ENCODE assay signal across 8 cellular contexts in the genomic region with DNA sequence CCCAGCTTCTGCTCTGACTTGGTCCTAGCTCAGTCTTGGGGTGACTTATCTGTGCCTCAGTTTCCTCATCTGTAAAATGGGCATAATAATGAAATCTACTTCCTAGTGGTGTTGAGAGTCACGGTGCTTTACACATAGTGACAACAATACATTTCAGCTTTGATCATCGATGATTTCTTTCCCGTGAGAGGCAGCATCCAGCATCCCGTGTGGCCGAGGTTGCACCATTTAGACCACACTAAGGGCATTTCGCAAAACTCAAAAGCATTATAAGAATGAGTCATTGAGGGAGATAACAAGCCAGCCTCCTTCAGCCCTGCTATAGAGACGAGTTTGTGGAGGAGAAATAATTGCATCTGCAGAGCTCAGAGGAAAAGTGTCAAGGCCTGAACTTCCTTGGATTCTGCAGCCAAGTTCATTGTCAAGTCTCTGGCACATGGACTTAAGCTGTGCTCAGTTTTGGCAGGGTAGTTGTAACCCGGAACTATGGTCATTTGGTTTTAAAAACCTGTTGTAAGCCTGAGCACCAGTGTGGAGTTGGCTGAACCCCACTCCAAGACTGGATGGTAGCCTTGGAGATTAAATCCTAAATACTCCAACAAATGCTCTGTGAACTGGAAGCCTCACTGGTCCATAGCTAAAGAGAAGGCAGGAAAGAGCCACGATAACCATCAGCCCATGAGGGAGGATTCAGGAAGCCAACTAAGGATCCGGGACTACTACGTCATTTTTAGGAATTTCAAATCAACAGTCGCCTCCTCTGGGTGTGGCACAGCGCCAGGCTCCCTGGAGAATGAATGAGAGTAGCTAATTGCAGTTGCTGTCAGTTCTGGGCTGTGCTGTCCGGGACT.
DNase-seq lines count a peak whose midpoint lies in the region; ATAC-seq and TF ChIP-seq lines count a peak whose summit lies in the region.

No MANE protein-coding gene starts in this region.

- TF ChIP-seq CTCF in heart right ventricle (IDR thresholded peaks at IDR 0.05) (no peak), spleen (IDR thresholded peaks at IDR 0.05 in 8 of 11, conservative IDR thresholded peaks at IDR 0.05 in 3 of 11) (no peak), MM.1S (IDR thresholded peaks at IDR 0.05; ENCODE audit: low read length) (no peak)

- ATAC-seq in activated T-helper 17 cell treated with anti-CD3 and anti-CD28 coated beads, Interleukin-2, amount 50 U/mL, for 72 hours (replicated peaks), result no peak
- ATAC-seq in heart right ventricle, result peak; percentile 65 to 81 (median 78)
- ATAC-seq in GM18505 (IDR thresholded peaks at IDR 0.05; ENCODE audit: unreplicated experiment), result no peak
- ATAC-seq in GM21825 (IDR thresholded peaks at IDR 0.05; ENCODE audit: unreplicated experiment), result no peak

- no peaks in the 10 kb centered on the region for H3K27me3 ChIP-seq in heart right ventricle
- no peaks in the 10 kb centered on the region for H3K27me3 ChIP-seq in spleen (replicated peaks in 1 of 7)
- H3K27me3 ChIP-seq in MM.1S (replicated peaks; ENCODE audit: insufficient read depth, low read length), result no peaks in the 10 kb centered on the region

- H3K4me2 ChIP-seq in MM.1S (ENCODE audit: low read depth, low read length), result no peak overlapping the region

- H4K20me1 ChIP-seq in MM.1S (ENCODE audit: insufficient read depth, low read length), result no peaks in the 10 kb centered on the region

- no peaks in the 10 kb centered on the region for H3K36me3 ChIP-seq in heart right ventricle
- H3K36me3 ChIP-seq in spleen, result no peaks in the 10 kb centered on the region
- no peaks in the 10 kb centered on the region for H3K36me3 ChIP-seq in MM.1S (replicated peaks; ENCODE audit: insufficient read depth, low read length)

- H3K36me3 Mint-ChIP-seq in activated T-helper 17 cell treated with anti-CD3 and anti-CD28 coated beads, Interleukin-2, amount 50 U/mL, for 72 hours (ENCODE audit: low read depth), result no peaks in the 10 kb centered on the region

- no peaks in the 10 kb centered on the region for H3K27me3 Mint-ChIP-seq in activated T-helper 17 cell treated with anti-CD3 and anti-CD28 coated beads, Interleukin-2, amount 50 U/mL, for 72 hours

- H3K9me2 ChIP-seq in MM.1S (replicated peaks; ENCODE audit: insufficient read depth, low read length), result no peaks in the 10 kb centered on the region

- no peak for TF ChIP-seq POLR2A in spleen (IDR thresholded peaks at IDR 0.05)
- TF ChIP-seq POLR2A in GM18505 (IDR thresholded peaks at IDR 0.05; ENCODE audit: borderline replicate concordance, extremely low read depth, insufficient read depth, insufficient read length), result no peak

- H3K4me1 Mint-ChIP-seq in activated T-helper 17 cell treated with anti-CD3 and anti-CD28 coated beads, Interleukin-2, amount 50 U/mL, for 72 hours, result no peaks in the 10 kb centered on the region

- peak overlapping the region in 2 of 10 donors; percentile 2 to 7 for H3K4me3 ChIP-seq in heart right ventricle
- H3K4me3 ChIP-seq in spleen, result no peak overlapping the region
- no peak overlapping the region for H3K4me3 ChIP-seq in MM.1S (ENCODE audit: low read length)

- intact Hi-C loops in heart right ventricle (cut with DNase I), result loop anchor here in 6 of 10 donors (1.0 to 5.0 kb wide), 4 partner anchors 22 to 114 kb away; partner anchors contain the start of gene EVA1C (in 3 of the 6)
- intact Hi-C loops in spleen (cut with DNase I; ENCODE audit: low total_unique reads), result no loop called here

- H3K9me3 ChIP-seq in heart right ventricle, result peaks cover 0 to 9% (median 0%) of the 10 kb centered on the region in 11 donors
- peaks cover 0 to 14% (median 0%) of the 10 kb centered on the region in 8 donors for H3K9me3 ChIP-seq in spleen
- no peaks in the 10 kb centered on the region for H3K9me3 ChIP-seq in MM.1S (replicated peaks; ENCODE audit: insufficient read depth, low read length)

- no peaks in the 10 kb centered on the region for H3K79me2 ChIP-seq in MM.1S (ENCODE audit: low read length)

- no peak overlapping the region for H3K4me3 Mint-ChIP-seq in activated T-helper 17 cell treated with anti-CD3 and anti-CD28 coated beads, Interleukin-2, amount 50 U/mL, for 72 hours

- H3K27ac Mint-ChIP-seq in activated T-helper 17 cell treated with anti-CD3 and anti-CD28 coated beads, Interleukin-2, amount 50 U/mL, for 72 hours, result peak overlapping the region; percentile 20

- no peak overlapping the region for H2AFZ ChIP-seq in MM.1S (ENCODE audit: low read length)

- H3K4me1 ChIP-seq in heart right ventricle (peaks cover 30 to 74% (median 66%) of the 10 kb centered on the region in 9 donors), spleen (peaks cover 12 to 70% (median 38%) of the 10 kb centered on the region in 6 donors), MM.1S (ENCODE audit: low read length) (no peaks in the 10 kb centered on the region)

- H3K27ac ChIP-seq in heart right ventricle (peak overlapping the region; percentile 43 to 93 (median 88)), spleen (peak overlapping the region; percentile 63 to 81 (median 74)), MM.1S (ENCODE audit: low read length) (no peak overlapping the region)

- H3K9ac ChIP-seq in MM.1S (ENCODE audit: low read length), result no peak overlapping the region

- H3K9me3 Mint-ChIP-seq in activated T-helper 17 cell treated with anti-CD3 and anti-CD28 coated beads, Interleukin-2, amount 50 U/mL, for 72 hours, result no peaks in the 10 kb centered on the region

- H3F3A ChIP-seq in MM.1S (ENCODE audit: insufficient read depth, low read length), result no peaks in the 10 kb centered on the region

- DNase-seq in LHCN-M2 (ENCODE audit: low read depth) (peak; percentile 83), heart right ventricle (peak; percentile 91 to 96), spleen (peak; percentile 84), MM.1S (no peak)
- no peak for DNase-seq in stimulated activated CD4-positive, alpha-beta T cell treated with anti-CD3 and anti-CD28 coated beads, Interleukin-12 subunit alpha, Interleukin-12 subunit beta, amount 100 ng/mL, for 4 hours

- 25 to 31% methylated on average over 14 of the region's 14 CpGs for WGBS in heart right ventricle, 2 donors
- WGBS in spleen, 5 donors, result 36 to 63% (median 54%) methylated on average over 14 of the region's 14 CpGs

Comparison
In these comparisons a context has a peak if more than half of its experiments do, and no peak if none do; other contexts are left out.
1. DNase-seq: peak in LHCN-M2 (single experiment), heart right ventricle (2 of 2) and spleen (single experiment); none in MM.1S (single experiment) and stimulated activated CD4-positive, alpha-beta T cell treated with anti-CD3 and anti-CD28 coated beads, Interleukin-12 subunit alpha, Interleukin-12 subunit beta, amount 100 ng/mL, for 4 hours (single experiment).
2. ATAC-seq: peak in heart right ventricle (8 of 8); none in activated T-helper 17 cell treated with anti-CD3 and anti-CD28 coated beads, Interleukin-2, amount 50 U/mL, for 72 hours (single experiment), GM18505 (single experiment) and GM21825 (single experiment).